Comparison of ENCODE assay signal across 1 cellular context in the genomic region with DNA sequence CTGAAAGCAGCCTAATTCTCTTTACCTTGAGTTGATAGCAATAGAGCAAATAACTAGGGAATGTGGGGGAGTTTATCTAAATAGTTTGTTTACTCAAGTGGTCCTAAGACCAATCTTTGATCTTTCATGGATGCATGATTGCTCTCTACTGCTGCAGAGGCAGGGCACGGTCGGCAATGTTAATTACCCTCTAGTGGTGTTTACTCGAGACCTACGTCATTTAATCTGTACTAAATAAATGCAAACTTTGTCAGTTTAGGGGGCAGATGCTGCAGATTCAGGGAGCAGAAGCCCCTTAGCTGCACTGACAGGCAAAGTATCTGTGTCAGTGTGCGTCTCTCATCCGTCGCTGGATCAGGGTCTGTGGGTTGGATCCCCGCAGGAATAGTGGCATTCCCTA.
TF ChIP-seq lines count a peak whose summit lies in the region.

No MANE protein-coding gene starts in this region.

TF ChIP-seq in HepG2, 621 proteins besides CTCF, POLR2A, EP300 and RAD21 (continued from another document and continues in another):
- TF ChIP-seq, protein P1, sequence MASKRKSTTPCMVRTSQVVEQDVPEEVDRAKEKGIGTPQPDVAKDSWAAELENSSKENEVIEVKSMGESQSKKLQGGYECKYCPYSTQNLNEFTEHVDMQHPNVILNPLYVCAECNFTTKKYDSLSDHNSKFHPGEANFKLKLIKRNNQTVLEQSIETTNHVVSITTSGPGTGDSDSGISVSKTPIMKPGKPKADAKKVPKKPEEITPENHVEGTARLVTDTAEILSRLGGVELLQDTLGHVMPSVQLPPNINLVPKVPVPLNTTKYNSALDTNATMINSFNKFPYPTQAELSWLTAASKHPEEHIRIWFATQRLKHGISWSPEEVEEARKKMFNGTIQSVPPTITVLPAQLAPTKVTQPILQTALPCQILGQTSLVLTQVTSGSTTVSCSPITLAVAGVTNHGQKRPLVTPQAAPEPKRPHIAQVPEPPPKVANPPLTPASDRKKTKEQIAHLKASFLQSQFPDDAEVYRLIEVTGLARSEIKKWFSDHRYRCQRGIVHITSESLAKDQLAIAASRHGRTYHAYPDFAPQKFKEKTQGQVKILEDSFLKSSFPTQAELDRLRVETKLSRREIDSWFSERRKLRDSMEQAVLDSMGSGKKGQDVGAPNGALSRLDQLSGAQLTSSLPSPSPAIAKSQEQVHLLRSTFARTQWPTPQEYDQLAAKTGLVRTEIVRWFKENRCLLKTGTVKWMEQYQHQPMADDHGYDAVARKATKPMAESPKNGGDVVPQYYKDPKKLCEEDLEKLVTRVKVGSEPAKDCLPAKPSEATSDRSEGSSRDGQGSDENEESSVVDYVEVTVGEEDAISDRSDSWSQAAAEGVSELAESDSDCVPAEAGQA (IDR thresholded peaks at IDR 0.05; ENCODE audit: low read depth), result no peak
- TF ChIP-seq, protein P1 (CRISPR knock-in tag; IDR thresholded peaks at IDR 0.05; ENCODE audit: borderline replicate concordance), result no peak
- TF ChIP-seq HNRNPK (IDR thresholded peaks at IDR 0.05; ENCODE audit: low read depth, low read length, poor library complexity, severe bottlenecking), result no peak
- TF ChIP-seq HOXA7 (CRISPR knock-in tag; IDR thresholded peaks at IDR 0.05), result no peak
- no peak for TF ChIP-seq SOX6 (IDR thresholded peaks at IDR 0.05)
- TF ChIP-seq SOX6 (CRISPR knock-in tag; IDR thresholded peaks at IDR 0.05), result peak; percentile 22; the same call in 1 of the 2 replicates
- TF ChIP-seq, protein P2, sequence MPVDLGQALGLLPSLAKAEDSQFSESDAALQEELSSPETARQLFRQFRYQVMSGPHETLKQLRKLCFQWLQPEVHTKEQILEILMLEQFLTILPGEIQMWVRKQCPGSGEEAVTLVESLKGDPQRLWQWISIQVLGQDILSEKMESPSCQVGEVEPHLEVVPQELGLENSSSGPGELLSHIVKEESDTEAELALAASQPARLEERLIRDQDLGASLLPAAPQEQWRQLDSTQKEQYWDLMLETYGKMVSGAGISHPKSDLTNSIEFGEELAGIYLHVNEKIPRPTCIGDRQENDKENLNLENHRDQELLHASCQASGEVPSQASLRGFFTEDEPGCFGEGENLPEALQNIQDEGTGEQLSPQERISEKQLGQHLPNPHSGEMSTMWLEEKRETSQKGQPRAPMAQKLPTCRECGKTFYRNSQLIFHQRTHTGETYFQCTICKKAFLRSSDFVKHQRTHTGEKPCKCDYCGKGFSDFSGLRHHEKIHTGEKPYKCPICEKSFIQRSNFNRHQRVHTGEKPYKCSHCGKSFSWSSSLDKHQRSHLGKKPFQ (CRISPR knock-in tag; IDR thresholded peaks at IDR 0.05; ENCODE audit: insufficient replicate concordance), result no peak
- TF ChIP-seq, protein P3, sequence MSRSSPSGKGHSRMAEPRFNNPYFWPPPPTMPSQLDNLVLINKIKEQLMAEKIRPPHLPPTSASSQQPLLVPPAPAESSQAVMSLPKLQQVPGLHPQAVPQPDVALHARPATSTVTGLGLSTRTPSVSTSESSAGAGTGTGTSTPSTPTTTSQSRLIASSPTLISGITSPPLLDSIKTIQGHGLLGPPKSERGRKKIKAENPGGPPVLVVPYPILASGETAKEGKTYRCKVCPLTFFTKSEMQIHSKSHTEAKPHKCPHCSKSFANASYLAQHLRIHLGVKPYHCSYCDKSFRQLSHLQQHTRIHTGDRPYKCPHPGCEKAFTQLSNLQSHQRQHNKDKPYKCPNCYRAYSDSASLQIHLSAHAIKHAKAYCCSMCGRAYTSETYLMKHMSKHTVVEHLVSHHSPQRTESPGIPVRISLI (CRISPR knock-in tag; IDR thresholded peaks at IDR 0.05; ENCODE audit: borderline replicate concordance), result no peak
- no peak for TF ChIP-seq ZBTB42 (CRISPR knock-in tag; IDR thresholded peaks at IDR 0.05)
- no peak for TF ChIP-seq ARNT2 (CRISPR knock-in tag; IDR thresholded peaks at IDR 0.05; ENCODE audit: low read depth)
- TF ChIP-seq CREM (IDR thresholded peaks at IDR 0.05), result peak; percentile 43; the same call in 1 of the 2 replicates
- no peak for TF ChIP-seq CREM (CRISPR knock-in tag; IDR thresholded peaks at IDR 0.05)
- TF ChIP-seq, protein P4, sequence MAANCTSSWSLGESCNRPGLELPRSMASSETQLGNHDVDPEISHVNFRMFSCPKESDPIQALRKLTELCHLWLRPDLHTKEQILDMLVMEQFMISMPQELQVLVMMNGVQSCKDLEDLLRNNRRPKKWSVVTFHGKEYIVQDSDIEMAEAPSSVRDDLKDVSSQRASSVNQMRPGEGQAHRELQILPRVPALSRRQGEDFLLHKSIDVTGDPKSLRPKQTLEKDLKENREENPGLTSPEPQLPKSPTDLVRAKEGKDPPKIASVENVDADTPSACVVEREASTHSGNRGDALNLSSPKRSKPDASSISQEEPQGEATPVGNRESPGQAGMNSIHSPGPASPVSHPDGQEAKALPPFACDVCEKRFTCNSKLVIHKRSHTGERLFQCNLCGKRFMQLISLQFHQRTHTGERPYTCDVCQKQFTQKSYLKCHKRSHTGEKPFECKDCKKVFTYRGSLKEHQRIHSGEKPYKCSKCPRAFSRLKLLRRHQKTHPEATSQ (CRISPR knock-in tag; IDR thresholded peaks at IDR 0.05; ENCODE audit: borderline replicate concordance), result no peak; the same call in 1 of the 2 replicates
- TF ChIP-seq HOXA3 (CRISPR knock-in tag; IDR thresholded peaks at IDR 0.05), result peak; percentile 20; the same call in 1 of the 2 replicates
- peak; percentile 85; the same call in 1 of the 2 replicates for TF ChIP-seq ZMYM4 (CRISPR knock-in tag; IDR thresholded peaks at IDR 0.05)
- peak; percentile 54 for TF ChIP-seq NCOA2 (CRISPR knock-in tag; IDR thresholded peaks at IDR 0.05)
- TF ChIP-seq, protein P5, sequence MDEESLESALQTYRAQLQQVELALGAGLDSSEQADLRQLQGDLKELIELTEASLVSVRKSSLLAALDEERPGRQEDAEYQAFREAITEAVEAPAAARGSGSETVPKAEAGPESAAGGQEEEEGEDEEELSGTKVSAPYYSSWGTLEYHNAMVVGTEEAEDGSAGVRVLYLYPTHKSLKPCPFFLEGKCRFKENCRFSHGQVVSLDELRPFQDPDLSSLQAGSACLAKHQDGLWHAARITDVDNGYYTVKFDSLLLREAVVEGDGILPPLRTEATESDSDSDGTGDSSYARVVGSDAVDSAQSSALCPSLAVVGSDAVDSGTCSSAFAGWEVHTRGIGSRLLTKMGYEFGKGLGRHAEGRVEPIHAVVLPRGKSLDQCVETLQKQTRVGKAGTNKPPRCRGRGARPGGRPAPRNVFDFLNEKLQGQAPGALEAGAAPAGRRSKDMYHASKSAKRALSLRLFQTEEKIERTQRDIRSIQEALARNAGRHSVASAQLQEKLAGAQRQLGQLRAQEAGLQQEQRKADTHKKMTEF (CRISPR knock-in tag; IDR thresholded peaks at IDR 0.05), result peak; percentile 39; the same call in 1 of the 2 replicates
- no peak for TF ChIP-seq NFE2 (CRISPR knock-in tag; IDR thresholded peaks at IDR 0.05)
- TF ChIP-seq THAP11 (CRISPR knock-in tag; IDR thresholded peaks at IDR 0.05), result no peak
- TF ChIP-seq GATAD1 (CRISPR knock-in tag; IDR thresholded peaks at IDR 0.05), result 0 out of 2 replicates have a peak, but pooled peaks have one; percentile 12
- TF ChIP-seq PAF1 (CRISPR knock-in tag; IDR thresholded peaks at IDR 0.05), result no peak
- TF ChIP-seq NONO (IDR thresholded peaks at IDR 0.05), result no peak
- TF ChIP-seq NONO (CRISPR knock-in tag; conservative IDR thresholded peaks at IDR 0.05), result 0 out of 2 replicates have a peak, but pooled peaks have one; percentile 32
- peak; percentile 68 for TF ChIP-seq TEAD3 (CRISPR knock-in tag; optimal IDR thresholded peaks at IDR 0.05; ENCODE audit: borderline replicate concordance)
- no peak for TF ChIP-seq ZNF230 (CRISPR knock-in tag; IDR thresholded peaks at IDR 0.05)
- TF ChIP-seq, protein P6, sequence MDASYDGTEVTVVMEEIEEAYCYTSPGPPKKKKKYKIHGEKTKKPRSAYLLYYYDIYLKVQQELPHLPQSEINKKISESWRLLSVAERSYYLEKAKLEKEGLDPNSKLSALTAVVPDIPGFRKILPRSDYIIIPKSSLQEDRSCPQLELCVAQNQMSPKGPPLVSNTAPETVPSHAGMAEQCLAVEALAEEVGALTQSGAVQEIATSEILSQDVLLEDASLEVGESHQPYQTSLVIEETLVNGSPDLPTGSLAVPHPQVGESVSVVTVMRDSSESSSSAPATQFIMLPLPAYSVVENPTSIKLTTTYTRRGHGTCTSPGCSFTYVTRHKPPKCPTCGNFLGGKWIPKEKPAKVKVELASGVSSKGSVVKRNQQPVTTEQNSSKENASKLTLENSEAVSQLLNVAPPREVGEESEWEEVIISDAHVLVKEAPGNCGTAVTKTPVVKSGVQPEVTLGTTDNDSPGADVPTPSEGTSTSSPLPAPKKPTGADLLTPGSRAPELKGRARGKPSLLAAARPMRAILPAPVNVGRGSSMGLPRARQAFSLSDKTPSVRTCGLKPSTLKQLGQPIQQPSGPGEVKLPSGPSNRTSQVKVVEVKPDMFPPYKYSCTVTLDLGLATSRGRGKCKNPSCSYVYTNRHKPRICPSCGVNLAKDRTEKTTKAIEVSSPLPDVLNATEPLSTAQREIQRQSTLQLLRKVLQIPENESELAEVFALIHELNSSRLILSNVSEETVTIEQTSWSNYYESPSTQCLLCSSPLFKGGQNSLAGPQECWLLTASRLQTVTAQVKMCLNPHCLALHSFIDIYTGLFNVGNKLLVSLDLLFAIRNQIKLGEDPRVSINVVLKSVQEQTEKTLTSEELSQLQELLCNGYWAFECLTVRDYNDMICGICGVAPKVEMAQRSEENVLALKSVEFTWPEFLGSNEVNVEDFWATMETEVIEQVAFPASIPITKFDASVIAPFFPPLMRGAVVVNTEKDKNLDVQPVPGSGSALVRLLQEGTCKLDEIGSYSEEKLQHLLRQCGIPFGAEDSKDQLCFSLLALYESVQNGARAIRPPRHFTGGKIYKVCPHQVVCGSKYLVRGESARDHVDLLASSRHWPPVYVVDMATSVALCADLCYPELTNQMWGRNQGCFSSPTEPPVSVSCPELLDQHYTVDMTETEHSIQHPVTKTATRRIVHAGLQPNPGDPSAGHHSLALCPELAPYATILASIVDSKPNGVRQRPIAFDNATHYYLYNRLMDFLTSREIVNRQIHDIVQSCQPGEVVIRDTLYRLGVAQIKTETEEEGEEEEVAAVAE (CRISPR knock-in tag; IDR thresholded peaks at IDR 0.05; ENCODE audit: borderline replicate concordance), result no peak
- peak; percentile 66; the same call in 1 of the 2 replicates for TF ChIP-seq FOXJ3 (CRISPR knock-in tag; IDR thresholded peaks at IDR 0.05; ENCODE audit: borderline replicate concordance)
- TF ChIP-seq, protein P7, sequence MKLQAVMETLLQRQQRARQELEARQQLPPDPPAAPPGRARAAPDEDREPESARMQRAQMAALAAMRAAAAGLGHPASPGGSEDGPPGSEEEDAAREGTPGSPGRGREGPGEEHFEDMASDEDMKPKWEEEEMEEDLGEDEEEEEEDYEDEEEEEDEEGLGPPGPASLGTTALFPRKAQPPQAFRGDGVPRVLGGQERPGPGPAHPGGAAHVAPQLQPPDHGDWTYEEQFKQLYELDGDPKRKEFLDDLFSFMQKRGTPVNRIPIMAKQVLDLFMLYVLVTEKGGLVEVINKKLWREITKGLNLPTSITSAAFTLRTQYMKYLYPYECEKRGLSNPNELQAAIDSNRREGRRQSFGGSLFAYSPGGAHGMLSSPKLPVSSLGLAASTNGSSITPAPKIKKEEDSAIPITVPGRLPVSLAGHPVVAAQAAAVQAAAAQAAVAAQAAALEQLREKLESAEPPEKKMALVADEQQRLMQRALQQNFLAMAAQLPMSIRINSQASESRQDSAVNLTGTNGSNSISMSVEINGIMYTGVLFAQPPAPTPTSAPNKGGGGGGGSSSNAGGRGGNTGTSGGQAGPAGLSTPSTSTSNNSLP (IDR thresholded peaks at IDR 0.05; ENCODE audit: low read depth, low read length), result 0 out of 2 replicates have a peak, but pooled peaks have one; percentile 61
- TF ChIP-seq, protein P8, sequence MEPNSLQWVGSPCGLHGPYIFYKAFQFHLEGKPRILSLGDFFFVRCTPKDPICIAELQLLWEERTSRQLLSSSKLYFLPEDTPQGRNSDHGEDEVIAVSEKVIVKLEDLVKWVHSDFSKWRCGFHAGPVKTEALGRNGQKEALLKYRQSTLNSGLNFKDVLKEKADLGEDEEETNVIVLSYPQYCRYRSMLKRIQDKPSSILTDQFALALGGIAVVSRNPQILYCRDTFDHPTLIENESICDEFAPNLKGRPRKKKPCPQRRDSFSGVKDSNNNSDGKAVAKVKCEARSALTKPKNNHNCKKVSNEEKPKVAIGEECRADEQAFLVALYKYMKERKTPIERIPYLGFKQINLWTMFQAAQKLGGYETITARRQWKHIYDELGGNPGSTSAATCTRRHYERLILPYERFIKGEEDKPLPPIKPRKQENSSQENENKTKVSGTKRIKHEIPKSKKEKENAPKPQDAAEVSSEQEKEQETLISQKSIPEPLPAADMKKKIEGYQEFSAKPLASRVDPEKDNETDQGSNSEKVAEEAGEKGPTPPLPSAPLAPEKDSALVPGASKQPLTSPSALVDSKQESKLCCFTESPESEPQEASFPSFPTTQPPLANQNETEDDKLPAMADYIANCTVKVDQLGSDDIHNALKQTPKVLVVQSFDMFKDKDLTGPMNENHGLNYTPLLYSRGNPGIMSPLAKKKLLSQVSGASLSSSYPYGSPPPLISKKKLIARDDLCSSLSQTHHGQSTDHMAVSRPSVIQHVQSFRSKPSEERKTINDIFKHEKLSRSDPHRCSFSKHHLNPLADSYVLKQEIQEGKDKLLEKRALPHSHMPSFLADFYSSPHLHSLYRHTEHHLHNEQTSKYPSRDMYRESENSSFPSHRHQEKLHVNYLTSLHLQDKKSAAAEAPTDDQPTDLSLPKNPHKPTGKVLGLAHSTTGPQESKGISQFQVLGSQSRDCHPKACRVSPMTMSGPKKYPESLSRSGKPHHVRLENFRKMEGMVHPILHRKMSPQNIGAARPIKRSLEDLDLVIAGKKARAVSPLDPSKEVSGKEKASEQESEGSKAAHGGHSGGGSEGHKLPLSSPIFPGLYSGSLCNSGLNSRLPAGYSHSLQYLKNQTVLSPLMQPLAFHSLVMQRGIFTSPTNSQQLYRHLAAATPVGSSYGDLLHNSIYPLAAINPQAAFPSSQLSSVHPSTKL (CRISPR knock-in tag; IDR thresholded peaks at IDR 0.05), result peak; percentile 61; the same call in 1 of the 2 replicates
- TF ChIP-seq KDM2A (CRISPR knock-in tag; IDR thresholded peaks at IDR 0.05; ENCODE audit: borderline replicate concordance, low read depth), result no peak
